ENCODE assay signal across 3 cellular contexts in genomic region chr4:58475097-58475496, GRCh38.
A peak's percentile ranks its signal among the peaks of the same experiment; 100 is the strongest.
TF ChIP-seq lines count a peak whose summit lies in the region.

No MANE protein-coding gene starts in this region.

TF ChIP-seq in HepG2, 621 proteins besides CTCF, POLR2A, EP300 and RAD21 (continues in another document):
- no peak for TF ChIP-seq HMGA1 (CRISPR knock-in tag; conservative IDR thresholded peaks at IDR 0.05)
- no peak for TF ChIP-seq KDM2A (CRISPR knock-in tag; IDR thresholded peaks at IDR 0.05; ENCODE audit: borderline replicate concordance, low read depth)
- TF ChIP-seq AHR (CRISPR knock-in tag; IDR thresholded peaks at IDR 0.05) = no peak
- no peak for TF ChIP-seq ZBTB40 (IDR thresholded peaks at IDR 0.05)
- no peak for TF ChIP-seq ZBTB40 (CRISPR knock-in tag; IDR thresholded peaks at IDR 0.05)

TF ChIP-seq in Ishikawa, 13 proteins besides CTCF, POLR2A, EP300 and RAD21:
- no peak for TF ChIP-seq MAX (IDR thresholded peaks at IDR 0.05)
- TF ChIP-seq REST (IDR thresholded peaks at IDR 0.05; ENCODE audit: low read depth) = no peak
- no peak for TF ChIP-seq NFIC (IDR thresholded peaks at IDR 0.05)
- TF ChIP-seq CEBPB (IDR thresholded peaks at IDR 0.05) = peak; percentile 67; the same call in 1 of the 2 replicates

TF ChIP-seq in H1, 55 proteins besides CTCF, POLR2A, EP300 and RAD21:
- TF ChIP-seq CEBPB (IDR thresholded peaks at IDR 0.05; ENCODE audit: low read depth, low read length) (peak; percentile 80; the same call in 1 of the 2 replicates), FOSL1 (IDR thresholded peaks at IDR 0.05; ENCODE audit: insufficient read depth, low read depth, low read length) (no peak), SRF (IDR thresholded peaks at IDR 0.05; ENCODE audit: low read depth, low read length) (no peak), ZNF274 (IDR thresholded peaks at IDR 0.05; ENCODE audit: borderline replicate concordance, extremely low read depth, low read length) (no peak)
